Comparison of ENCODE assay signal across 8 cellular contexts in the genomic region with DNA sequence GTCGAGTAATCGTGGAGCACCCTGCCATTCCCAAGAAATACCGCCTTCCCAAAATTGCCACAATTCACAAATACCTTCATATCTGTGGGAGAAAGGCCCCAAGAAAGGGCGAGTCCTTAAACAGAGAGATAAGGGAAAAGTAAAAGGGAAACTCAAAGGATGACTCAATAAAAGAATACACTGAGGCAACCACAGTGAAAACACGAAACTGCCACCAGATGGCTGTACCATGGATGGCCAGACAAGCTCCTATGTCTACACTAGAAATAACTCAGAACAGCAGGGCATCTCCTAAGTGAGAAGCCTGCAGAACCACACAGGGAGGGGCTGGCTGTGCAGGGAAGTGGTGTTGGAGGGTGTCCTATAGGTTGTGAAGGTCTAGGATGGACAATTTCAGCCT. TPM values are rescaled to one million over a fixed set of nuclear protein-coding genes. Genes with fewer than 3 reads are reported as not detected.
DNase-seq lines count a peak whose midpoint lies in the region; ATAC-seq and TF ChIP-seq lines count a peak whose summit lies in the region.

No MANE protein-coding gene starts in this region.

- peaks cover 10% of the 10 kb centered on the region for H3K36me3 Mint-ChIP-seq in type B pancreatic cell

- H3K27ac Mint-ChIP-seq in type B pancreatic cell: no peak overlapping the region

- no peak overlapping the region for H3K4me3 ChIP-seq in choroid plexus epithelial cell (ENCODE audit: low read depth, low read length)

- H3K4me3 Mint-ChIP-seq in type B pancreatic cell: no peak overlapping the region

- DNase-seq in GM20000 (ENCODE audit: low spot score): peak; percentile 78
- DNase-seq in choroid plexus epithelial cell (ENCODE audit: low read depth): peak; percentile 9
- DNase-seq in dermis blood vessel endothelial cell: no peak
- no peak for DNase-seq in AML-193 (lab: John Stamatoyannopoulos, UW)
- DNase-seq in type B pancreatic cell (ENCODE audit: extremely low spot score, unreplicated experiment): no peak
- no peak for DNase-seq in NK-92 treated with Interleukin-12 subunit alpha and Interleukin-12 subunit beta, amount 100 ng/mL, for 24 hours (lab: John Stamatoyannopoulos, UW)

- peak; percentile 91 for ATAC-seq in GM18505 (IDR thresholded peaks at IDR 0.05; ENCODE audit: unreplicated experiment)
- ATAC-seq in HG03280 (IDR thresholded peaks at IDR 0.05; ENCODE audit: unreplicated experiment): peak; percentile 90

- no peak for TF ChIP-seq POLR2A in GM18505 (IDR thresholded peaks at IDR 0.05; ENCODE audit: borderline replicate concordance, extremely low read depth, insufficient read depth, insufficient read length)

- H3K4me1 Mint-ChIP-seq in type B pancreatic cell (ENCODE audit: unreplicated experiment): peaks cover 32% of the 10 kb centered on the region

- H3K9me3 Mint-ChIP-seq in type B pancreatic cell: peaks cover 3% of the 10 kb centered on the region

- H3K27me3 Mint-ChIP-seq in type B pancreatic cell: no peaks in the 10 kb centered on the region

- TF ChIP-seq CTCF in GM20000 (IDR thresholded peaks at IDR 0.05; ENCODE audit: extremely low read depth, missing control alignments): no peak
- no peak for TF ChIP-seq CTCF in choroid plexus epithelial cell (conservative IDR thresholded peaks at IDR 0.05; ENCODE audit: low read depth, low read length)
- no peak for TF ChIP-seq CTCF in type B pancreatic cell (conservative IDR thresholded peaks at IDR 0.05)

RNA-seq across cellular contexts. Expression of a gene that starts 25.0 kb away (rescaled TPM):
- total RNA-seq in dermis blood vessel endothelial cell (3.4 and 7.1 TPM in 2 replicates), type B pancreatic cell (ENCODE audit: low replicate concordance) (20.6 and 41.7 TPM in 2 replicates)

Comparison
In these comparisons a context has a peak if more than half of its experiments do, and no peak if none do; other contexts are left out.
1. DNase-seq: peak in GM20000 (single experiment) and choroid plexus epithelial cell (single experiment); none in dermis blood vessel endothelial cell (single experiment), AML-193 (0 of 2), type B pancreatic cell (single experiment) and NK-92 treated with Interleukin-12 subunit alpha and Interleukin-12 subunit beta, amount 100 ng/mL, for 24 hours (single experiment).